In genomic region chr16:86998196-86999001, GRCh38 we compare ENCODE assay signal across 20 cellular contexts.
"Had no signal": no experiment of that assay in that cellular context is flagged by ENCODE, and none has a peak within 500 bp of the region (broad histone marks: within the 10 kb centered on the region; RNA-seq: fewer than 3 reads in every experiment).

No MANE protein-coding gene starts in this region.

- H3K4me3 Mint-ChIP-seq: dendritic cell treated with granulocyte-macrophage colony-stimulating factor and Interleukin-4, amounts not matched to agents 40 ng/mL and 50 ng/mL, for 4 days; effector memory CD8-positive, alpha-beta T cell; immature natural killer cell; naive B cell had no signal

- H3K36me3 ChIP-seq: neutrophil, suprapubic skin, thyroid gland, upper lobe of left lung, uterus had no signal

- H3K4me1 ChIP-seq: foreskin keratinocyte, psoas muscle, suprapubic skin, thyroid gland, upper lobe of left lung, uterus had no signal

- H3K27ac ChIP-seq: foreskin keratinocyte, neutrophil, psoas muscle, skin epidermis, suprapubic skin, thyroid gland, upper lobe of left lung, uterus had no signal

- H3K4me3 ChIP-seq: lung, psoas muscle, skin epidermis, suprapubic skin, thyroid gland, upper lobe of left lung, uterus had no signal

- H3K27ac Mint-ChIP-seq: dendritic cell treated with granulocyte-macrophage colony-stimulating factor and Interleukin-4, amounts not matched to agents 40 ng/mL and 50 ng/mL, for 4 days; effector memory CD8-positive, alpha-beta T cell; immature natural killer cell; naive B cell had no signal

- H3K9me3 ChIP-seq: neutrophil, psoas muscle, suprapubic skin, thyroid gland, upper lobe of left lung, uterus had no signal

- H3K9me3 Mint-ChIP-seq: dendritic cell treated with granulocyte-macrophage colony-stimulating factor and Interleukin-4, amounts not matched to agents 40 ng/mL and 50 ng/mL, for 4 days; immature natural killer cell had no signal

- H3K36me3 Mint-ChIP-seq: immature natural killer cell, naive B cell had no signal

- H3K4me1 Mint-ChIP-seq: immature natural killer cell had no signal

- H3K27me3 ChIP-seq: foreskin keratinocyte, thyroid gland, upper lobe of left lung had no signal

- DNase-seq: effector memory CD8-positive, alpha-beta T cell; erythroblast; foreskin keratinocyte; immature natural killer cell; kidney; left colon; left ventricle myocardium superior; mesendoderm; naive B cell; psoas muscle; stimulated activated CD4-positive, alpha-beta T cell treated with anti-CD3 and anti-CD28 coated beads, Interleukin-12 subunit alpha, Interleukin-12 subunit beta, amount 100 ng/mL, for 4 hours; stimulated activated naive CD8-positive, alpha-beta T cell treated with anti-CD3 and anti-CD28 coated beads, Interleukin-15, Interleukin-2, amounts not matched to agents 100 U/mL and 50 U/mL, for 24 hours; thyroid gland; uterus had no signal
